ENCODE assay signal across 8 cellular contexts in the genomic region with DNA sequence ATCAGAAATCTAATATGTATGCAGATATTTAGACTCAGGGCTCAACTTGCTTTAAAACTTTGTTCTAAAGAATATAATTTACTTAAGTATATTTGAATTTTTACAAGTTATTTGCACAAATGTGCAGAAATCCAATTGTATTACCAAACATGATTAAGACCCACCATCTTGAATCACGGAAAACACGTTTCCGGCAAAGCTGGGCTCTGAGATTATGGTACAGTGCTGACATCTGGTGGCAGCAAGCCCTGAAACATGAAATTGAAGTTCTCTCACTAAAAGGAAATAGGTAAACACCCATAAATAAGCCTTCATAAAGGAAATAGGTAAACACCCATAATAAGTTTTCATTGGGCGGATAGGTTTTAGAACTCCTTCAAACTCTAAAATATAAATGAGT.
DNase-seq lines count a peak whose midpoint lies in the region; ATAC-seq lines count a peak whose summit lies in the region.

No MANE protein-coding gene starts in this region.

- peak; percentile 71 for ATAC-seq in GM18868 (IDR thresholded peaks at IDR 0.05; ENCODE audit: unreplicated experiment)
- ATAC-seq in left lobe of liver: peak; percentile 82
- no peak for ATAC-seq in GM19452 (IDR thresholded peaks at IDR 0.05; ENCODE audit: unreplicated experiment)

- peak; percentile 62 for DNase-seq in AG08396 (ENCODE audit: low spot score)
- peak; percentile 62 for DNase-seq in NCI-H2227 (lab: John Stamatoyannopoulos, UW; ENCODE audit: unreplicated experiment)
- peak; percentile 58 for DNase-seq in activated CD4-positive, CD25-positive, alpha-beta regulatory T cell treated with anti-CD3 and anti-CD28 coated beads, Interleukin-2, amount 50 U/mL, for 72 hours
- peak; percentile 30 for DNase-seq in cerebellar cortex (ENCODE audit: low spot score)
- peak; percentile 48 for DNase-seq in left lobe of liver (ENCODE audit: low spot score)
- peak; percentile 6 to 33 (median 22) for DNase-seq in stimulated activated CD4-positive, alpha-beta T cell treated with anti-CD3 and anti-CD28 coated beads, TNF-alpha, amount 100 ng/mL, for 48 hours (ENCODE audit: low read depth in 3 of 3)
